In genomic region chr22:36330655-36331305, GRCh38 we compare ENCODE assay signal across 8 cellular contexts. TPM values are rescaled to one million over a fixed set of nuclear protein-coding genes. Genes with fewer than 3 reads are reported as not detected.
DNase-seq lines count a peak whose midpoint lies in the region; TF ChIP-seq lines count a peak whose summit lies in the region.

No MANE protein-coding gene starts in this region.

- H3K4me1 ChIP-seq in iPS-20b (ENCODE audit: insufficient read depth, low read length): peaks cover 55% of the 10 kb centered on the region
- peaks cover 31 to 100% (median 84%) of the 10 kb centered on the region in 5 donors for H3K4me1 ChIP-seq in subcutaneous abdominal adipose tissue (ENCODE audit: control insufficient read depth in 5 of 5, insufficient read depth in 5 of 5, low read length in 5 of 5)

- H3K4me3 Mint-ChIP-seq in activated naive CD4-positive, alpha-beta T cell treated with anti-CD3 and anti-CD28 coated beads for 36 hours: peak overlapping the region; percentile 80
- H3K4me3 Mint-ChIP-seq in activated naive CD8-positive, alpha-beta T cell treated with anti-CD3 and anti-CD28 coated beads for 36 hours: peak overlapping the region; percentile 91

- H3K36me3 ChIP-seq in iPS-20b (ENCODE audit: insufficient read depth, low read depth, low read length): peaks cover 89% of the 10 kb centered on the region
- H3K36me3 ChIP-seq in subcutaneous abdominal adipose tissue (ENCODE audit: control insufficient read depth in 5 of 5, insufficient read depth in 5 of 5, low read length in 5 of 5): peaks cover 0 to 59% (median 58%) of the 10 kb centered on the region in 5 donors
- H3K36me3 ChIP-seq in WERI-Rb-1: peaks cover 53% of the 10 kb centered on the region

- peaks cover 90% of the 10 kb centered on the region for H3K4me1 Mint-ChIP-seq in activated naive CD4-positive, alpha-beta T cell treated with anti-CD3 and anti-CD28 coated beads for 36 hours (ENCODE audit: low read depth)
- H3K4me1 Mint-ChIP-seq in activated naive CD8-positive, alpha-beta T cell treated with anti-CD3 and anti-CD28 coated beads for 36 hours: peaks cover 89% of the 10 kb centered on the region

- no peaks in the 10 kb centered on the region for H3K27me3 Mint-ChIP-seq in activated naive CD4-positive, alpha-beta T cell treated with anti-CD3 and anti-CD28 coated beads for 36 hours (ENCODE audit: low read depth)
- peaks cover 5% of the 10 kb centered on the region for H3K27me3 Mint-ChIP-seq in activated naive CD8-positive, alpha-beta T cell treated with anti-CD3 and anti-CD28 coated beads for 36 hours

- CTCF ChIA-PET in activated naive CD4-positive, alpha-beta T cell treated with anti-CD3 and anti-CD28 coated beads for 36 hours (lab: Charles Lee): interaction anchor here (0.8 to 4.5 kb wide), 4 partner anchors 13 to 139 kb away, joined by 3 to 34 read pairs (median 7); no protein-coding TSS in a partner anchor

- DNase-seq in activated naive CD4-positive, alpha-beta T cell treated with anti-CD3 and anti-CD28 coated beads for 36 hours: peak; percentile 39
- DNase-seq in activated naive CD4-positive, alpha-beta T cell (lab: John Stamatoyannopoulos, UW): no peak
- no peak for DNase-seq in activated naive CD8-positive, alpha-beta T cell treated with anti-CD3 and anti-CD28 coated beads for 36 hours
- no peak for DNase-seq in NCI-H446 (lab: John Stamatoyannopoulos, UW)
- no peak for DNase-seq in WERI-Rb-1
- DNase-seq in activated CD4-positive, CD25-positive, alpha-beta regulatory T cell (lab: John Stamatoyannopoulos, UW): no peak

- H3K27me3 ChIP-seq in iPS-20b (ENCODE audit: insufficient read depth, low read length): no peaks in the 10 kb centered on the region
- H3K27me3 ChIP-seq in subcutaneous abdominal adipose tissue (ENCODE audit: control insufficient read depth in 5 of 5, insufficient read depth in 4 of 5, low read length in 5 of 5): no peaks in the 10 kb centered on the region
- H3K27me3 ChIP-seq in WERI-Rb-1 (ENCODE audit: insufficient read depth, low read depth, severe bottlenecking): no peaks in the 10 kb centered on the region

- peak overlapping the region; percentile 100 for H3K27ac Mint-ChIP-seq in activated naive CD4-positive, alpha-beta T cell treated with anti-CD3 and anti-CD28 coated beads for 36 hours
- H3K27ac Mint-ChIP-seq in activated naive CD8-positive, alpha-beta T cell treated with anti-CD3 and anti-CD28 coated beads for 36 hours: peak overlapping the region; percentile 100

- H3K9ac ChIP-seq in iPS-20b (ENCODE audit: low read depth, low read length): peak overlapping the region; percentile 92; the same call in 1 of the 2 replicates
- peak overlapping the region in 4 of 5 donors; percentile 2 to 59 (median 22) for H3K9ac ChIP-seq in subcutaneous abdominal adipose tissue (ENCODE audit: low read length in 5 of 5)

- H3K36me3 Mint-ChIP-seq in activated naive CD4-positive, alpha-beta T cell treated with anti-CD3 and anti-CD28 coated beads for 36 hours (ENCODE audit: low read depth): peaks cover 79% of the 10 kb centered on the region
- H3K36me3 Mint-ChIP-seq in activated naive CD8-positive, alpha-beta T cell treated with anti-CD3 and anti-CD28 coated beads for 36 hours: peaks cover 83% of the 10 kb centered on the region

- no peaks in the 10 kb centered on the region for H3K9me3 Mint-ChIP-seq in activated naive CD4-positive, alpha-beta T cell treated with anti-CD3 and anti-CD28 coated beads for 36 hours
- no peaks in the 10 kb centered on the region for H3K9me3 Mint-ChIP-seq in activated naive CD8-positive, alpha-beta T cell treated with anti-CD3 and anti-CD28 coated beads for 36 hours

- no peak for TF ChIP-seq CTCF in WERI-Rb-1 (IDR thresholded peaks at IDR 0.05; ENCODE audit: low read depth, low read length)

- H3K27ac ChIP-seq in iPS-20b (ENCODE audit: low read length) (peak overlapping the region; percentile 98), subcutaneous abdominal adipose tissue (ENCODE audit: low read depth, low read length) (peak overlapping the region; percentile 95), WERI-Rb-1 (no peak overlapping the region)

- no peaks in the 10 kb centered on the region for H3K9me3 ChIP-seq in iPS-20b (ENCODE audit: insufficient read depth, low read depth, low read length)
- H3K9me3 ChIP-seq in subcutaneous abdominal adipose tissue (ENCODE audit: control insufficient read depth in 5 of 5, low read length in 5 of 5): no peaks in the 10 kb centered on the region
- H3K9me3 ChIP-seq in WERI-Rb-1 (ENCODE audit: severe bottlenecking): no peaks in the 10 kb centered on the region

- intact Hi-C loops in activated naive CD4-positive, alpha-beta T cell treated with anti-CD3 and anti-CD28 coated beads for 36 hours (cut with micrococcal nuclease): loop anchor here (1.0 kb wide), 3 partner anchors 9 to 199 kb away; partner anchors contain the start of gene EIF3D

- H3K4me3 ChIP-seq in iPS-20b (ENCODE audit: low read length) (no peak overlapping the region), subcutaneous abdominal adipose tissue (ENCODE audit: low read depth in 1 of 5, low read length in 5 of 5) (peak overlapping the region in 3 of 5 donors; percentile 4 to 42 (median 32)), WERI-Rb-1 (ENCODE audit: low read depth, low read length) (no peak overlapping the region)

RNA-seq across cellular contexts. Expression of gene MYH9, which starts 57.0 kb away (rescaled TPM):
- 100 to 1,000 TPM; 574 to 625 TPM for total RNA-seq in activated naive CD4-positive, alpha-beta T cell treated with anti-CD3 and anti-CD28 coated beads for 36 hours
- 100 to 1,000 TPM; 551 to 554 TPM for total RNA-seq in activated naive CD8-positive, alpha-beta T cell treated with anti-CD3 and anti-CD28 coated beads for 36 hours

Comparison
In these comparisons a context has a peak if more than half of its experiments do, and no peak if none do; other contexts are left out.
1. H3K4me3 ChIP-seq: peak in subcutaneous abdominal adipose tissue (3 of 5); none in iPS-20b (single experiment) and WERI-Rb-1 (single experiment).